In the genomic region with DNA sequence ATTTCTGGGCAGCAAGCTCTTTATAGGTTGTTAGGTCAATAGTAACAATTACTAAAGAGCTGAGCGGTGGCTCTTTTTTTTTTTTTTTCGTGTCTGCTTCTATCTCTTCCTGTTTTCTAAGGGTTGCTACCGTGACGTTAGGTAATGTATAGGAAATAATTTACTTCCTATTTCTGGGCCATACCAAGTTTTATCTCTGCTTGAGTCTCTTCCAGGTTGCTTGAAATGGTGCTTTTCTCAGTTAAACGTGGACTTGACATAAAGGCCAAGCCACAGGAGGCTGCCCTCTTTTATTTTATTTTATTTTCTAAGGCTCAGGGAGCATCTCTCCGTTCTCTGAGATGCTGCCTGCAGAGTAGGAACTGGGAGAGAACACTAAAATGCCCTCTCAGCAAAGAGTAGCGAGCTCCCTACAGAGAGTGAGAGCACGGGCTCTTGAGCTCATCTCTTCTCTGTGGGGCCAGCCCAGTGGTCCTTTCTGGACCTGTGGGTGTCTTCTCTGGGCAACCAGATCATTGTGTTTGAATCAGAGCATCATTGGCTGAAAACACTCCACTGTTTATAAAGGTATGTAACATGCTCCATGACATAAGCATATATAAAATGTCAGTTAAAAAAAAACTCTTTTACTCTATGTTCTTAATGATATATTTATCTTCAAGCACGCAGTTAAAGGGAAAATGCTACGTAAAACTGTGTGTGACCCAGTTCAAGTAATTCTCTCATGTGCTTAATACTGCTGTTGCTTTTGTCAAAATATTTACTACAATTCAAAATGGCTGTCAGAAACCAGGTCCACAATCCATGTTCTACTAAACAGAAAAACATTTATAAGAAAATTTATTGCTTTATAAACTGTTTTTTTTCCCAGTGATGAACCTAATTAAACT, we compare ENCODE assay signal across 11 cellular contexts. TPM values are rescaled to one million over a fixed set of nuclear protein-coding genes. Genes with fewer than 3 reads are reported as not detected.
DNase-seq lines count a peak whose midpoint lies in the region; ATAC-seq, FAIRE-seq and TF ChIP-seq lines count a peak whose summit lies in the region.
"Had no signal": no experiment of that assay in that cellular context is flagged by ENCODE, and none has a peak within 500 bp of the region (broad histone marks: within the 10 kb centered on the region; RNA-seq: fewer than 3 reads in every experiment).

A gene (plus strand): TSS at position 181 of the 890 bp plus-strand sequence. CDS start 27,199 bp downstream, outside the sequence.

- ATAC-seq in stimulated activated naive CD8-positive, alpha-beta T cell treated with anti-CD3 and anti-CD28 coated beads, Interleukin-15, Interleukin-2, amounts not matched to agents 100 U/mL and 50 U/mL, for 24 hours: peak; percentile 41

- no peaks in the 10 kb centered on the region for H3K27me3 Mint-ChIP-seq in activated T-helper 2 cell treated with anti-CD3 and anti-CD28 coated beads, Interferon-gamma antibody, Interleukin-2, Interleukin-4, amounts not matched to agents 10 μg/mL and 5 μg/mL and 100 μg/mL, durations not matched to agents 14 hours and 24 hours and 36 hours (ENCODE audit: low read depth)

- peaks cover 87% of the 10 kb centered on the region for H3K4me1 Mint-ChIP-seq in activated T-helper 2 cell treated with anti-CD3 and anti-CD28 coated beads, Interferon-gamma antibody, Interleukin-2, Interleukin-4, amounts not matched to agents 10 μg/mL and 5 μg/mL and 100 μg/mL, durations not matched to agents 14 hours and 24 hours and 36 hours (ENCODE audit: low read depth)

- H3K9me3 Mint-ChIP-seq in activated T-helper 2 cell treated with anti-CD3 and anti-CD28 coated beads, Interferon-gamma antibody, Interleukin-2, Interleukin-4, amounts not matched to agents 10 μg/mL and 5 μg/mL and 100 μg/mL, durations not matched to agents 14 hours and 24 hours and 36 hours: peaks cover 3% of the 10 kb centered on the region

- H3K4me3 Mint-ChIP-seq in activated T-helper 2 cell treated with anti-CD3 and anti-CD28 coated beads, Interferon-gamma antibody, Interleukin-2, Interleukin-4, amounts not matched to agents 10 μg/mL and 5 μg/mL and 100 μg/mL, durations not matched to agents 14 hours and 24 hours and 36 hours (ENCODE audit: low read depth): peak within 1 kb of the TSS; percentile 79

- intact Hi-C loops in activated T-helper 2 cell treated with anti-CD3 and anti-CD28 coated beads, Interferon-gamma antibody, Interleukin-2, Interleukin-4, amounts not matched to agents 10 μg/mL and 5 μg/mL and 100 μg/mL, durations not matched to agents 14 hours and 24 hours and 36 hours (cut with micrococcal nuclease): loop anchor here (5.0 to 10.0 kb wide), 4 partner anchors 122 to 1769 kb away; a partner anchor contains a TSS

- H3K27ac Mint-ChIP-seq in activated T-helper 2 cell treated with anti-CD3 and anti-CD28 coated beads, Interferon-gamma antibody, Interleukin-2, Interleukin-4, amounts not matched to agents 10 μg/mL and 5 μg/mL and 100 μg/mL, durations not matched to agents 14 hours and 24 hours and 36 hours: peak within 1 kb of the TSS; percentile 91

- peaks cover 4% of the 10 kb centered on the region for H3K36me3 Mint-ChIP-seq in activated T-helper 2 cell treated with anti-CD3 and anti-CD28 coated beads, Interferon-gamma antibody, Interleukin-2, Interleukin-4, amounts not matched to agents 10 μg/mL and 5 μg/mL and 100 μg/mL, durations not matched to agents 14 hours and 24 hours and 36 hours (ENCODE audit: low read depth)

- DNase-seq in NCI-H2227 treated with DMSO at 0.1 percent for 48 hours (lab: John Stamatoyannopoulos, UW) (peak; percentile 38), NCI-H2227 (lab: John Stamatoyannopoulos, UW; ENCODE audit: unreplicated experiment) (no peak), HTR-8/SVneo (ENCODE audit: insufficient read length, low spot score) (no peak), nucleus accumbens (lab: John Stamatoyannopoulos, UW) (no peak), HEK293T (ENCODE audit: extremely low spot score) (no peak), iPS-NIHi11 (ENCODE audit: low spot score) (no peak)
- DNase-seq in activated T-helper 2 cell treated with anti-CD3 and anti-CD28 coated beads, Interferon-gamma antibody, Interleukin-2, Interleukin-4, amounts not matched to agents 10 μg/mL and 5 μg/mL and 100 μg/mL, durations not matched to agents 14 hours and 24 hours and 36 hours (ENCODE audit: low spot score): peak; percentile 43
- DNase-seq in stimulated activated naive CD8-positive, alpha-beta T cell treated with anti-CD3 and anti-CD28 coated beads, Interleukin-15, Interleukin-2, amounts not matched to agents 100 U/mL and 50 U/mL, for 24 hours: no peak
- DNase-seq: hypothalamus had no signal

- FAIRE-seq in HTR-8/SVneo (lab: Jason Lieb, UNC): peak; percentile 65
- FAIRE-seq: bronchial epithelial cell had no signal

- CTCF ChIA-PET in HEK293T (lab: Yijun Ruan, JAX): interaction anchor here (0.6 kb wide), 1 partner anchor 543 kb away, joined by 3 read pairs; no protein-coding TSS in a partner anchor

- POLR2A ChIA-PET in HEK293T (lab: Yijun Ruan, JAX): no interaction called here

TF ChIP-seq in HEK293T, 16 proteins besides CTCF, POLR2A, EP300 and RAD21:
- TF ChIP-seq SP1 (IDR thresholded peaks at IDR 0.05) (no peak), CTBP1 (IDR thresholded peaks at IDR 0.05; ENCODE audit: borderline replicate concordance) (no peak), LEF1 (IDR thresholded peaks at IDR 0.05; ENCODE audit: borderline replicate concordance) (no peak), FOXK2 (IDR thresholded peaks at IDR 0.05) (no peak), ZNF384 (IDR thresholded peaks at IDR 0.05) (no peak), TARDBP (IDR thresholded peaks at IDR 0.05) (no peak), L3MBTL2 (conservative IDR thresholded peaks at IDR 0.05) (no peak), FOXM1 (IDR thresholded peaks at IDR 0.05; ENCODE audit: borderline replicate concordance) (no peak), SUZ12 (IDR thresholded peaks at IDR 0.05) (no peak), FOXA1 (IDR thresholded peaks at IDR 0.05) (no peak), NFRKB (IDR thresholded peaks at IDR 0.05) (no peak), BHLHE40 (IDR thresholded peaks at IDR 0.05; ENCODE audit: borderline replicate concordance) (no peak), ELF4 (IDR thresholded peaks at IDR 0.05) (no peak), ARNT (IDR thresholded peaks at IDR 0.05) (no peak), HDGF (IDR thresholded peaks at IDR 0.05; ENCODE audit: borderline replicate concordance) (no peak)
- TF ChIP-seq, protein P1, sequence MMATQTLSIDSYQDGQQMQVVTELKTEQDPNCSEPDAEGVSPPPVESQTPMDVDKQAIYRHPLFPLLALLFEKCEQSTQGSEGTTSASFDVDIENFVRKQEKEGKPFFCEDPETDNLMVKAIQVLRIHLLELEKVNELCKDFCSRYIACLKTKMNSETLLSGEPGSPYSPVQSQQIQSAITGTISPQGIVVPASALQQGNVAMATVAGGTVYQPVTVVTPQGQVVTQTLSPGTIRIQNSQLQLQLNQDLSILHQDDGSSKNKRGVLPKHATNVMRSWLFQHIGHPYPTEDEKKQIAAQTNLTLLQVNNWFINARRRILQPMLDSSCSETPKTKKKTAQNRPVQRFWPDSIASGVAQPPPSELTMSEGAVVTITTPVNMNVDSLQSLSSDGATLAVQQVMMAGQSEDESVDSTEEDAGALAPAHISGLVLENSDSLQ (IDR thresholded peaks at IDR 0.05): no peak

RNA-seq across cellular contexts. Expression of the gene that starts here (rescaled TPM):
- 3.0 and 3.3 TPM in 2 replicates for total RNA-seq in activated T-helper 2 cell treated with anti-CD3 and anti-CD28 coated beads, Interferon-gamma antibody, Interleukin-2, Interleukin-4, amounts not matched to agents 10 μg/mL and 5 μg/mL and 100 μg/mL, durations not matched to agents 14 hours and 24 hours and 36 hours
- total RNA-seq: bronchial epithelial cell, pulmonary artery endothelial cell had no signal

Comparison
In these comparisons a context has a peak if more than half of its experiments do, and no peak if none do; other contexts are left out.
1. DNase-seq: peak in NCI-H2227 treated with DMSO at 0.1 percent for 48 hours (single experiment) and activated T-helper 2 cell treated with anti-CD3 and anti-CD28 coated beads, Interferon-gamma antibody, Interleukin-2, Interleukin-4, amounts not matched to agents 10 μg/mL and 5 μg/mL and 100 μg/mL, durations not matched to agents 14 hours and 24 hours and 36 hours (single experiment); none in NCI-H2227 (single experiment), HTR-8/SVneo (single experiment), stimulated activated naive CD8-positive, alpha-beta T cell treated with anti-CD3 and anti-CD28 coated beads, Interleukin-15, Interleukin-2, amounts not matched to agents 100 U/mL and 50 U/mL, for 24 hours (single experiment), nucleus accumbens (0 of 56), HEK293T (single experiment) and iPS-NIHi11 (single experiment).